In the genomic region with DNA sequence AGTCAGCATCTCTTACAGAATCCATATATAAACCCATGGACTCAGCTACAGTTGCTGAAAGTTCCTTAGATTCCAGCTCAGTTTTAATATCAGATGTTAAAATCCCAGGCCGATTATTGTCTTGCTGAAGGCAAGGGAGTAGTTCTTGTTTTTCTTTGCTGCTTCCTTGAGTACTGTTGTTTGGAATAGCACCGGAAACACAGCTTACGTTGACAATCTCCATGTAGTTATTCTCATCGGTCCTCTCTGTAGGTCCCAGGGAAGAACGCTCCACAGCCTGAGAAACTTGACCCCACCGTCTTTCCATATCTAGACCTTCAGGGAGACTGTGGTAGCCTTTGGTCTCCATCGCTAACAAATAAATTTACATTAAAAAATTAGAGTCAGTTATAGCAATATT, we compare ENCODE assay signal across 19 cellular contexts. TPM values are rescaled to one million over a fixed set of nuclear protein-coding genes. Genes with fewer than 3 reads are reported as not detected.
DNase-seq lines count a peak whose midpoint lies in the region; ATAC-seq and TF ChIP-seq lines count a peak whose summit lies in the region.
"Had no signal": no experiment of that assay in that cellular context is flagged by ENCODE, and none has a peak within 500 bp of the region (broad histone marks: within the 10 kb centered on the region; RNA-seq: fewer than 3 reads in every experiment).

No MANE protein-coding gene starts in this region.

- H3K9me3 Mint-ChIP-seq in CD4-positive, alpha-beta T cell: no peaks in the 10 kb centered on the region
- H3K9me3 Mint-ChIP-seq: CD8-positive, alpha-beta T cell had no signal

- H3K4me3 Mint-ChIP-seq in CD4-positive, alpha-beta T cell: no peak overlapping the region

- POLR2A ChIA-PET in CD4-positive, alpha-beta T cell (lab: Charles Lee): interaction anchor here (0.7 kb wide), 1 partner anchor 9 kb away, joined by 3 read pairs; no protein-coding TSS in a partner anchor

- peak; percentile 21 for ATAC-seq in mucosa of descending colon
- no peak for ATAC-seq in gastrocnemius medialis
- ATAC-seq in CD4-positive, alpha-beta T cell (ENCODE audit: poor library complexity): no peak
- ATAC-seq: A549; CD8-positive, alpha-beta T cell; HCT116; HepG2 had no signal

- TF ChIP-seq POLR2A in gastrocnemius medialis (IDR thresholded peaks at IDR 0.05) (no peak), testis (IDR thresholded peaks at IDR 0.05) (no peak)

- H3K27ac ChIP-seq in colonic mucosa (peak overlapping the region; percentile 53), right atrium auricular region (peak overlapping the region; percentile 4 to 37), gastrocnemius medialis (peak overlapping the region; percentile 6 to 37 (median 10)), testis (no peak overlapping the region)
- no peak overlapping the region for H3K27ac ChIP-seq in CD4-positive, alpha-beta T cell (ENCODE audit: low read depth, low read length)
- H3K27ac ChIP-seq: A549, C4-2B, GM23248 had no signal

- no peak overlapping the region for H3K9ac ChIP-seq in colonic mucosa (ENCODE audit: low read depth in 2 of 2, low read length in 2 of 2)
- H3K9ac ChIP-seq: GM23248 had no signal

- no peak overlapping the region for H3K27ac Mint-ChIP-seq in CD4-positive, alpha-beta T cell
- H3K27ac Mint-ChIP-seq: CD8-positive, alpha-beta T cell had no signal

- in situ Hi-C loops in gastrocnemius medialis (cut with MboI; ENCODE audit: low sequenced_read_pairs in 4 of 4): loop anchor here in 1 of 4 donors (25.0 kb wide), 1 partner anchor 101 kb away; no protein-coding TSS in a partner anchor

- DNase-seq in colonic mucosa: no peak
- no peak for DNase-seq in right atrium auricular region (ENCODE audit: low spot score)
- DNase-seq in mucosa of descending colon: no peak
- no peak for DNase-seq in gastrocnemius medialis
- DNase-seq in testis: no peak
- no peak for DNase-seq in globus pallidus (ENCODE audit: low spot score)
- DNase-seq in Kasumi-1 (lab: John Stamatoyannopoulos, UW): no peak
- no peak for DNase-seq in CD4-positive, alpha-beta T cell
- DNase-seq: BE2C; CD8-positive, alpha-beta T cell; COR-L47; DMS153; DMS79 treated with DMSO at 0.1 percent for 48 hours; EL; GM23248 had no signal

- H3K4me3 ChIP-seq in colonic mucosa (no peak overlapping the region), right atrium auricular region (no peak overlapping the region), mucosa of descending colon (no peak overlapping the region), gastrocnemius medialis (no peak overlapping the region), testis (no peak overlapping the region)
- H3K4me3 ChIP-seq: A549, GM23248 had no signal

- intact Hi-C loops in colonic mucosa (cut with DNase I) (no loop called here), mucosa of descending colon (cut with DNase I, micrococcal nuclease) (no loop called here), gastrocnemius medialis (cut with DNase I; ENCODE audit: low total_unique reads) (no loop called here), testis (cut with DNase I; ENCODE audit: low total_unique reads) (no loop called here)
- intact Hi-C loops in CD4-positive, alpha-beta T cell (cut with DNase I, micrococcal nuclease): no loop called here

- H3K36me3 ChIP-seq in colonic mucosa (no peaks in the 10 kb centered on the region), right atrium auricular region (no peaks in the 10 kb centered on the region), mucosa of descending colon (ENCODE audit: low read depth) (no peaks in the 10 kb centered on the region), gastrocnemius medialis (no peaks in the 10 kb centered on the region), testis (ENCODE audit: low read depth, missing control alignments) (no peaks in the 10 kb centered on the region)
- H3K36me3 ChIP-seq: BE2C had no signal

- 53 to 72% methylated on average over 7 of the region's 7 CpGs for WGBS in testis, 2 donors

- peaks cover 34% of the 10 kb centered on the region for H3K36me3 Mint-ChIP-seq in CD4-positive, alpha-beta T cell (ENCODE audit: low read depth)

- H3K4me1 ChIP-seq in colonic mucosa (no peaks in the 10 kb centered on the region), right atrium auricular region (peaks cover 0 to 77% of the 10 kb centered on the region in 2 donors), mucosa of descending colon (ENCODE audit: low read depth) (peaks cover 31% of the 10 kb centered on the region), gastrocnemius medialis (peaks cover 39 to 74% of the 10 kb centered on the region in 2 donors), testis (peaks cover 5% of the 10 kb centered on the region)
- H3K4me1 ChIP-seq: A549, BE2C had no signal

- H3K27me3 ChIP-seq in colonic mucosa: no peaks in the 10 kb centered on the region
- no peaks in the 10 kb centered on the region for H3K27me3 ChIP-seq in right atrium auricular region
- H3K27me3 ChIP-seq in gastrocnemius medialis: no peaks in the 10 kb centered on the region
- no peaks in the 10 kb centered on the region for H3K27me3 ChIP-seq in testis
- H3K27me3 ChIP-seq in CD4-positive, alpha-beta T cell (ENCODE audit: control insufficient read depth, insufficient read depth, low read length): no peaks in the 10 kb centered on the region

- CTCF ChIA-PET in CD4-positive, alpha-beta T cell (lab: Charles Lee): no interaction called here

- H3K9me3 ChIP-seq in colonic mucosa (no peaks in the 10 kb centered on the region), right atrium auricular region (no peaks in the 10 kb centered on the region), mucosa of descending colon (no peaks in the 10 kb centered on the region), gastrocnemius medialis (no peaks in the 10 kb centered on the region), testis (no peaks in the 10 kb centered on the region)
- no peaks in the 10 kb centered on the region for H3K9me3 ChIP-seq in CD4-positive, alpha-beta T cell (ENCODE audit: control insufficient read depth, low read length)
- H3K9me3 ChIP-seq: A549, BE2C had no signal

- peaks cover 96% of the 10 kb centered on the region for H3K4me1 Mint-ChIP-seq in CD4-positive, alpha-beta T cell (ENCODE audit: low read depth)

- TF ChIP-seq CTCF in colonic mucosa (IDR thresholded peaks at IDR 0.05) (no peak), right atrium auricular region (IDR thresholded peaks at IDR 0.05) (no peak), mucosa of descending colon (IDR thresholded peaks at IDR 0.05) (no peak), gastrocnemius medialis (IDR thresholded peaks at IDR 0.05 in 4 of 5, conservative IDR thresholded peaks at IDR 0.05 in 1 of 5) (no peak), testis (IDR thresholded peaks at IDR 0.05) (no peak)
- TF ChIP-seq CTCF in CD4-positive, alpha-beta T cell (IDR thresholded peaks at IDR 0.05): no peak

- H3K27me3 Mint-ChIP-seq in CD4-positive, alpha-beta T cell: no peaks in the 10 kb centered on the region

RNA-seq across cellular contexts. Expression of gene NR3C2, which starts 5.7 kb away (rescaled TPM):
- 10 to 100 TPM; 74.8 to 96.0 TPM for total RNA-seq in colonic mucosa
- total RNA-seq in right atrium auricular region: 10 to 100 TPM; 15.7 to 39.9 TPM
- 100 to 1,000 TPM in 2 of 3 donors, 10 to 100 TPM in 1; 86.5 to 205 (median 108) TPM for total RNA-seq in mucosa of descending colon
- 10 to 100 TPM in 1 of 4 donors, 1 to 10 TPM in 3; 5.6 to 10.4 (median 8.1) TPM for total RNA-seq in gastrocnemius medialis
- total RNA-seq in testis: 10 to 100 TPM; 17.6 to 19.9 TPM
- 28.1 TPM for polyA plus RNA-seq in testis (ENCODE audit: insufficient read depth, low read depth, low replicate concordance)
- total RNA-seq in CD4-positive, alpha-beta T cell: 10 to 100 TPM; 31.6 to 35.0 TPM
- total RNA-seq: GM23248 had no signal

Comparison
In these comparisons a context has a peak if more than half of its experiments do, and no peak if none do; other contexts are left out.
1. H3K27ac ChIP-seq: peak in colonic mucosa (single experiment), right atrium auricular region (2 of 2) and gastrocnemius medialis (4 of 4); none in testis (0 of 2) and CD4-positive, alpha-beta T cell (single experiment).